Comparison of ENCODE assay signal across 8 cellular contexts in the genomic region with DNA sequence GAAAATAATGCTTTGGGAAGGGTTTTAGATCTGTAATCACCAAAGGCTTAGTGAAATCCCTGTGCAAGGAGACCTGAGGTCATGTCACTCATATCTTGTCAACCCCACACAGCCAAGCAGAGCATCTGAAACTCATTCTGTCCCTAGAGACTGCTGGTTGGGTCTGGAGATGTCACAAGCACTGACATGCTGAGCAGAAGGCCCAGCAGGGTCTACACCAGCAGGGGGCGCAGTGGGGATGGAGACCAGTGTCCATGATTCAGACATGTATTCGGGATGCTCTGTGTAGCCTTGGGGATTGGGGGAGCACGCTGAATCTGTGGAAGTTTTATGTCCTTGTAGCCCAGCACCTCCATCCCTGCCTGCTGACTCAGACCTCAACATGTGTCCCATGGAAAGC.
DNase-seq lines count a peak whose midpoint lies in the region; ATAC-seq and TF ChIP-seq lines count a peak whose summit lies in the region.
"Not testable (repeated sequence)": the region's sequence is repeated elsewhere in the genome, so short reads cannot be mapped to it uniquely, and the experiment has no call there.

No MANE protein-coding gene starts in this region.

- not testable (repeated sequence) for H3K27ac Mint-ChIP-seq in activated T-cell treated with anti-CD3 and anti-CD28 coated beads, Interleukin-2, amount 50 U/mL, for 72 hours; memory B cell

- intact Hi-C loops in HCT116 (cut with micrococcal nuclease) = not testable (repeated sequence)

- peak; percentile 23 for TF ChIP-seq CTCF in AG09309 (IDR thresholded peaks at IDR 0.05; ENCODE audit: control insufficient read depth, insufficient read depth, low read depth, low read length, missing control alignments)
- TF ChIP-seq CTCF in HCT116 (IDR thresholded peaks at IDR 0.05 in 2 of 3, conservative IDR thresholded peaks at IDR 0.05 in 1 of 3; ENCODE audit: borderline replicate concordance in 1 of 3, insufficient read depth in 1 of 3, low read depth in 2 of 3, low read length in 2 of 3) = peak in 1 of 3 experiments; percentile 16; a peak in 1 of 6 replicates
- peak; percentile 22 for TF ChIP-seq CTCF in HL-60 (IDR thresholded peaks at IDR 0.05; ENCODE audit: insufficient read depth, low read length)

- H3K27ac ChIP-seq in HCT116 (ENCODE audit: low read depth, low read length); HL-60 (replicated peaks): not testable (repeated sequence)

- H3K4me1 ChIP-seq in HCT116 (ENCODE audit: control insufficient read depth in 1 of 2, insufficient read depth in 2 of 2, low read length in 2 of 2) = not testable (repeated sequence)

- H2AFZ ChIP-seq in HCT116 (ENCODE audit: low read depth, low read length, poor library complexity, severe bottlenecking) = not testable (repeated sequence)

- not testable (repeated sequence) for TF ChIP-seq RAD21 in HCT116 (IDR thresholded peaks at IDR 0.05; ENCODE audit: low read depth)

- H3K9ac ChIP-seq in HCT116 (ENCODE audit: low read length) = not testable (repeated sequence)

- not testable (repeated sequence) for H3K36me3 ChIP-seq in HCT116 (ENCODE audit: control insufficient read depth in 1 of 2, insufficient read depth in 2 of 2, low read length in 2 of 2)

- H3K4me3 ChIP-seq in AG09309 (ENCODE audit: control insufficient read depth, low read depth, low read length); HCT116 (replicated peaks in 1 of 2; ENCODE audit: low read depth in 1 of 2, low read length in 2 of 2); HL-60 (replicated peaks; ENCODE audit: insufficient read depth, low read length): not testable (repeated sequence)

- not testable (repeated sequence) for H3K9me3 Mint-ChIP-seq in activated T-cell treated with anti-CD3 and anti-CD28 coated beads, Interleukin-2, amount 50 U/mL, for 72 hours; memory B cell

- not testable (repeated sequence) for H3K4me2 ChIP-seq in HCT116 (ENCODE audit: low read length)

- ATAC-seq in GM18498 (IDR thresholded peaks at IDR 0.05; ENCODE audit: unreplicated experiment) = peak; percentile 95
- peak; percentile 89 for ATAC-seq in GM19395 (IDR thresholded peaks at IDR 0.05; ENCODE audit: unreplicated experiment)
- ATAC-seq in HCT116 = peak; percentile 76
- peak; percentile 91 for ATAC-seq in HG03066 (IDR thresholded peaks at IDR 0.05; ENCODE audit: low read depth, unreplicated experiment)
- peak; percentile 60 to 64 for ATAC-seq in activated T-cell treated with anti-CD3 and anti-CD28 coated beads, Interleukin-2, amount 50 U/mL, for 72 hours (replicated peaks in 1 of 2)
- ATAC-seq in memory B cell (ENCODE audit: low read depth) = peak; percentile 95

- not testable (repeated sequence) for H3K79me2 ChIP-seq in HCT116 (ENCODE audit: insufficient read depth, low read length)

- CTCF ChIA-PET in HCT116 (lab: Charles Lee) = not testable (repeated sequence)

- H3K9me2 ChIP-seq in HCT116 (ENCODE audit: insufficient read depth) = not testable (repeated sequence)

- RAD21 ChIA-PET in HCT116 (lab: Charles Lee; ENCODE audit: low non-redundant PET in 1 of 2, low total read pairs in 2 of 2, uncharacterized antibody in 2 of 2, unreplicated experiment in 2 of 2) = not testable (repeated sequence)

- BruUV-seq in HCT116 (replicated peaks; lab: Mats Ljungman, UMichigan) = not testable (repeated sequence)

- H3K4me3 Mint-ChIP-seq in activated T-cell treated with anti-CD3 and anti-CD28 coated beads, Interleukin-2, amount 50 U/mL, for 72 hours; memory B cell: not testable (repeated sequence)

- not testable (repeated sequence) for H3K4me1 Mint-ChIP-seq in activated T-cell treated with anti-CD3 and anti-CD28 coated beads, Interleukin-2, amount 50 U/mL, for 72 hours (ENCODE audit: low read depth); memory B cell

- not testable (repeated sequence) for DNase-seq in AG09309 (ENCODE audit: low read depth); HCT116 (ENCODE audit: low read depth, low spot score); HL-60 (ENCODE audit: low read depth in 1 of 2, low spot score in 1 of 2); activated T-cell treated with anti-CD3 and anti-CD28 coated beads, Interleukin-2, amount 50 U/mL, for 72 hours; memory B cell (ENCODE audit: low spot score in 2 of 2)

- not testable (repeated sequence) for H3K27me3 Mint-ChIP-seq in activated T-cell treated with anti-CD3 and anti-CD28 coated beads, Interleukin-2, amount 50 U/mL, for 72 hours (ENCODE audit: low read depth); memory B cell

- not testable (repeated sequence) for H3K36me3 Mint-ChIP-seq in activated T-cell treated with anti-CD3 and anti-CD28 coated beads, Interleukin-2, amount 50 U/mL, for 72 hours (ENCODE audit: insufficient read depth in 2 of 2); memory B cell

- POLR2A ChIA-PET in HCT116 (lab: Charles Lee) = not testable (repeated sequence)

- not testable (repeated sequence) for TF ChIP-seq POLR2A in HCT116 (IDR thresholded peaks at IDR 0.05; ENCODE audit: borderline replicate concordance, extremely low read depth, insufficient read depth, insufficient read length)

- not testable (repeated sequence) for H3K27me3 ChIP-seq in HCT116 (ENCODE audit: insufficient read depth, low read length); HL-60 (ENCODE audit: insufficient read depth, poor library complexity, severe bottlenecking)

- H4K20me1 ChIP-seq in HCT116 (ENCODE audit: insufficient read depth) = not testable (repeated sequence)

- H3K9me3 ChIP-seq in HCT116 (ENCODE audit: control insufficient read depth in 1 of 2, insufficient read depth in 1 of 2, low read depth in 1 of 2, low read length in 2 of 2) = not testable (repeated sequence)
